ENCODE assay signal across 14 cellular contexts in the genomic region with DNA sequence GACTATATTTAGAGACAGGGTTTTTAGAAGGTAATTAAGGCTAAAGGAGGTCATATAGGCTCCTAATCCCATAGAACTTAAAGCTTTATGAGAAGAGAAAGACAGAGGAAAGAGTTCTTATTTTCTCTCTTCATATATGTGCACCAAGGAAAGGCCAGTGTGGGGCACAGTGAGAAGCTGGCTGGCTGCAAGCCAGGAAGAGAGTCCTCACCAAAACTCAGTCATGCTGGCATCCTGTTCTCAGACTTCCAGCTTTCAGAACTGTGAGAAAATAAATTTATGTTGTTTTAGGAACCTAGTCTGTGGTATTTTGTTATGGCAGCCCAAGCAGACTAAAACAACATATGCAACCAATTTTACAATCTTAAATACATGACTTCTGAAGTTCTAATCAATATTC. TPM values are rescaled to one million over a fixed set of nuclear protein-coding genes. Genes with fewer than 3 reads are reported as not detected.
DNase-seq lines count a peak whose midpoint lies in the region; ATAC-seq and TF ChIP-seq lines count a peak whose summit lies in the region.
"Had no signal": no experiment of that assay in that cellular context is flagged by ENCODE, and none has a peak within 500 bp of the region (broad histone marks: within the 10 kb centered on the region; RNA-seq: fewer than 3 reads in every experiment).

No MANE protein-coding gene starts in this region.

- no peak for TF ChIP-seq CTCF in fibroblast of pulmonary artery (IDR thresholded peaks at IDR 0.05; ENCODE audit: low read length, missing control alignments)
- no peak for TF ChIP-seq CTCF in gastrocnemius medialis (IDR thresholded peaks at IDR 0.05 in 4 of 5, conservative IDR thresholded peaks at IDR 0.05 in 1 of 5)

- intact Hi-C loops in gastrocnemius medialis (cut with DNase I; ENCODE audit: low total_unique reads) = no loop called here

- H3K27ac ChIP-seq in gastrocnemius medialis = no peak overlapping the region
- H3K27ac ChIP-seq: dorsolateral prefrontal cortex, WERI-Rb-1 had no signal

- TF ChIP-seq POLR2A in GM18505 (IDR thresholded peaks at IDR 0.05; ENCODE audit: borderline replicate concordance, extremely low read depth, insufficient read depth, insufficient read length) (no peak), gastrocnemius medialis (IDR thresholded peaks at IDR 0.05) (no peak)

- H3K4me3 ChIP-seq in fibroblast of pulmonary artery (replicated peaks; ENCODE audit: low read depth, low read length) (no peak overlapping the region), gastrocnemius medialis (no peak overlapping the region)
- H3K4me3 ChIP-seq: dorsolateral prefrontal cortex had no signal

- DNase-seq in fibroblast of pulmonary artery (ENCODE audit: low read depth) (peak; percentile 15), NCI-H524 treated with DMSO at 0.1 percent for 48 hours (lab: John Stamatoyannopoulos, UW) (no peak), anterior cingulate cortex (lab: John Stamatoyannopoulos, UW) (no peak), gastrocnemius medialis (no peak), NCI-H510A treated with DMSO at 0.1 percent for 48 hours (lab: John Stamatoyannopoulos, UW) (no peak)
- DNase-seq: activated CD8-positive, alpha-beta memory T cell treated with anti-CD3 and anti-CD28 coated beads, Interleukin-2, amount 50 U/mL, for 4 hours; activated naive CD8-positive, alpha-beta T cell treated with anti-CD3 and anti-CD28 coated beads, Interleukin-2, amount 10 ng/mL, durations not matched to agents 7 days and 5 days; dorsolateral prefrontal cortex; NCI-H187 treated with DMSO at 0.1 percent for 48 hours; stimulated activated naive CD8-positive, alpha-beta T cell treated with anti-CD3 and anti-CD28 coated beads, Interleukin-15, Interleukin-2, amounts not matched to agents 100 U/mL and 50 U/mL, for 24 hours; WERI-Rb-1 had no signal

- no peaks in the 10 kb centered on the region for H3K4me1 ChIP-seq in gastrocnemius medialis

- no peaks in the 10 kb centered on the region for H3K9me3 ChIP-seq in gastrocnemius medialis

- in situ Hi-C loops in gastrocnemius medialis (cut with MboI; ENCODE audit: low sequenced_read_pairs in 4 of 4) = no loop called here

- H3K36me3 ChIP-seq in gastrocnemius medialis = no peaks in the 10 kb centered on the region
- H3K36me3 ChIP-seq: WERI-Rb-1 had no signal

- H3K27me3 ChIP-seq in gastrocnemius medialis = no peaks in the 10 kb centered on the region
- H3K27me3 ChIP-seq: dorsolateral prefrontal cortex had no signal

- ATAC-seq in GM18505 (IDR thresholded peaks at IDR 0.05; ENCODE audit: unreplicated experiment) (peak; percentile 90), GM21717 (IDR thresholded peaks at IDR 0.05; ENCODE audit: unreplicated experiment) (peak; percentile 70), HG03565 (IDR thresholded peaks at IDR 0.05; ENCODE audit: unreplicated experiment) (peak; percentile 76), gastrocnemius medialis (no peak)
- ATAC-seq: stimulated activated naive CD8-positive, alpha-beta T cell treated with anti-CD3 and anti-CD28 coated beads, Interleukin-15, Interleukin-2, amounts not matched to agents 100 U/mL and 50 U/mL, for 24 hours had no signal

RNA-seq across cellular contexts. Expression of a gene that starts 31.5 kb away (rescaled TPM):
- 10 to 100 TPM; 16.9 to 46.9 (median 41.8) TPM for total RNA-seq in gastrocnemius medialis

Comparison
In these comparisons a context has a peak if more than half of its experiments do, and no peak if none do; other contexts are left out.
1. ATAC-seq: peak in GM18505 (single experiment), GM21717 (single experiment) and HG03565 (single experiment); none in gastrocnemius medialis (0 of 2).